24 cellular contexts compared by ENCODE assay signal in genomic region chr10:7626283-7626682, GRCh38. TPM values are rescaled to one million over a fixed set of nuclear protein-coding genes. Genes with fewer than 3 reads are reported as not detected.
DNase-seq lines count a peak whose midpoint lies in the region; ATAC-seq and TF ChIP-seq lines count a peak whose summit lies in the region.
"Had no signal": no experiment of that assay in that cellular context is flagged by ENCODE, and none has a peak within 500 bp of the region (broad histone marks: within the 10 kb centered on the region; RNA-seq: fewer than 3 reads in every experiment).

No MANE protein-coding gene starts in this region.

- H3K27me3 ChIP-seq in colonic mucosa (no peaks in the 10 kb centered on the region), left lung (no peaks in the 10 kb centered on the region), skeletal muscle tissue (ENCODE audit: control insufficient read depth in 3 of 3, insufficient read depth in 3 of 3, low read length in 3 of 3) (no peaks in the 10 kb centered on the region)
- H3K27me3 ChIP-seq: BE2C, dorsolateral prefrontal cortex, upper lobe of left lung had no signal

- DNase-seq in Daoy (ENCODE audit: low read depth) (peak; percentile 33), colonic mucosa (no peak), left lung (no peak), SW480 (ENCODE audit: low spot score) (no peak), activated T-cell treated with anti-CD3 and anti-CD28 coated beads for 4 hours (no peak), NCI-H345 (lab: John Stamatoyannopoulos, UW) (no peak)
- DNase-seq: activated CD4-positive, alpha-beta T cell treated with anti-CD3 and anti-CD28 coated beads, Interleukin-2, amount 10 ng/mL, durations not matched to agents 24 days and 14 days; activated naive CD4-positive, alpha-beta T cell treated with anti-CD3 and anti-CD28 coated beads, Interleukin-2, amount 10 ng/mL, durations not matched to agents 7 days and 5 days; activated T-cell treated with anti-CD3 and anti-CD28 coated beads, Interleukin-2, amount 50 U/mL, for 48 hours; BE2C; caudate nucleus; DMS53; dorsolateral prefrontal cortex; foreskin melanocyte; left ventricle myocardium inferior; midbrain; NCI-H187; NCI-H69 had no signal

- intact Hi-C loops in colonic mucosa (cut with DNase I) = no loop called here
- intact Hi-C loops in left lung (cut with DNase I) = no loop called here

- H3K9me3 ChIP-seq in colonic mucosa (no peaks in the 10 kb centered on the region), left lung (no peaks in the 10 kb centered on the region), skeletal muscle tissue (ENCODE audit: control insufficient read depth in 3 of 3, low read length in 3 of 3) (no peaks in the 10 kb centered on the region)
- H3K9me3 ChIP-seq: BE2C, left ventricle myocardium inferior, upper lobe of left lung had no signal

- peak overlapping the region; percentile 40 for H3K27ac ChIP-seq in colonic mucosa
- no peak overlapping the region for H3K27ac ChIP-seq in left lung
- peak overlapping the region; percentile 52 for H3K27ac ChIP-seq in skeletal muscle tissue (ENCODE audit: low read depth, low read length)
- H3K27ac ChIP-seq: left ventricle myocardium inferior, parathyroid adenoma, upper lobe of left lung, VCaP had no signal

- H3K36me3 ChIP-seq in colonic mucosa = no peaks in the 10 kb centered on the region
- no peaks in the 10 kb centered on the region for H3K36me3 ChIP-seq in left lung
- H3K36me3 ChIP-seq in skeletal muscle tissue (ENCODE audit: control insufficient read depth in 3 of 3, insufficient read depth in 3 of 3, low read length in 3 of 3) = peaks cover 0 to 4% (median 3%) of the 10 kb centered on the region in 3 donors
- H3K36me3 ChIP-seq: BE2C, left ventricle myocardium inferior, upper lobe of left lung had no signal

- TF ChIP-seq CTCF in colonic mucosa (IDR thresholded peaks at IDR 0.05) (no peak), left lung (IDR thresholded peaks at IDR 0.05) (no peak)

- H3K4me3 ChIP-seq in colonic mucosa = no peak overlapping the region
- H3K4me3 ChIP-seq in left lung = no peak overlapping the region
- H3K4me3 ChIP-seq in skeletal muscle tissue (ENCODE audit: low read length in 3 of 3) = no peak overlapping the region
- H3K4me3 ChIP-seq: dorsolateral prefrontal cortex, left ventricle myocardium inferior, upper lobe of left lung had no signal

- H3K9ac ChIP-seq in colonic mucosa (ENCODE audit: low read depth in 2 of 2, low read length in 2 of 2) (no peak overlapping the region), skeletal muscle tissue (ENCODE audit: low read depth in 1 of 3, low read length in 3 of 3) (no peak overlapping the region)
- H3K9ac ChIP-seq: parathyroid adenoma had no signal

- ATAC-seq in left lung (peak; percentile 14), HG03159 (IDR thresholded peaks at IDR 0.05; ENCODE audit: unreplicated experiment) (no peak)

- H3K4me1 ChIP-seq in colonic mucosa (no peaks in the 10 kb centered on the region), left lung (no peaks in the 10 kb centered on the region), skeletal muscle tissue (ENCODE audit: control insufficient read depth in 3 of 3, insufficient read depth in 3 of 3, low read length in 3 of 3) (peaks cover 0 to 4% (median 0%) of the 10 kb centered on the region in 3 donors)
- H3K4me1 ChIP-seq: BE2C, left ventricle myocardium inferior, parathyroid adenoma, upper lobe of left lung had no signal

RNA-seq across cellular contexts. Expression of gene ITIH5, which starts 40.5 kb away (rescaled TPM):
- total RNA-seq in Daoy (2014; rRNA removed; shearing (Covaris generic)) = 0.06 TPM in 1 of 2 replicates, not detected in the other
- total RNA-seq in colonic mucosa (10 to 100 TPM in 1 of 2 donors, 1 to 10 TPM in 1; 2.2 to 15.6 TPM), left lung (1 to 10 TPM; 7.0 to 9.7 TPM), skeletal muscle tissue (37.1 TPM)
- total RNA-seq: A673; activated CD4-positive, alpha-beta T cell treated with anti-CD3 and anti-CD28 coated beads, Interleukin-2, amount 10 ng/mL, durations not matched to agents 24 days and 14 days had no signal

Comparison
In these comparisons a context has a peak if more than half of its experiments do, and no peak if none do; other contexts are left out.
1. H3K27ac ChIP-seq: peak in colonic mucosa (single experiment) and skeletal muscle tissue (single experiment); none in left lung (0 of 2).